11 cellular contexts compared by ENCODE assay signal in genomic region chr1:229059671-229060079, GRCh38.
DNase-seq lines count a peak whose midpoint lies in the region; ATAC-seq and TF ChIP-seq lines count a peak whose summit lies in the region.
"Had no signal": no experiment of that assay in that cellular context is flagged by ENCODE, and none has a peak within 500 bp of the region (broad histone marks: within the 10 kb centered on the region; RNA-seq: fewer than 3 reads in every experiment).

No MANE protein-coding gene starts in this region.

- peak overlapping the region; percentile 52 for H3K27ac Mint-ChIP-seq in endothelial cell (ENCODE audit: unreplicated experiment)

- TF ChIP-seq CTCF in endothelial cell (IDR thresholded peaks at IDR 0.05; ENCODE audit: unreplicated experiment) (no peak), testis (IDR thresholded peaks at IDR 0.05) (no peak)

- peaks cover 24% of the 10 kb centered on the region for H3K4me1 Mint-ChIP-seq in endothelial cell (ENCODE audit: unreplicated experiment)

- no peaks in the 10 kb centered on the region for H3K9me3 Mint-ChIP-seq in endothelial cell (ENCODE audit: unreplicated experiment)
- H3K9me3 Mint-ChIP-seq: central memory CD8-positive, alpha-beta T cell had no signal

- ATAC-seq in activated CD4-positive, CD25-positive, alpha-beta regulatory T cell treated with anti-CD3 and anti-CD28 coated beads, Interleukin-2, amount 50 U/mL, for 24 hours: no peak

- no peak overlapping the region for H3K4me3 ChIP-seq in testis

- no peaks in the 10 kb centered on the region for H3K27me3 ChIP-seq in testis

- H3K4me3 Mint-ChIP-seq in endothelial cell (ENCODE audit: unreplicated experiment): no peak overlapping the region
- H3K4me3 Mint-ChIP-seq: central memory CD8-positive, alpha-beta T cell had no signal

- intact Hi-C loops in testis (cut with DNase I; ENCODE audit: low total_unique reads): no loop called here

- peak; percentile 44 for DNase-seq in endothelial cell (ENCODE audit: low spot score)
- peak; percentile 28 for DNase-seq in midbrain (lab: John Stamatoyannopoulos, UW)
- peak; percentile 43 for DNase-seq in testis
- DNase-seq in NCI-H524 (lab: John Stamatoyannopoulos, UW): no peak
- no peak for DNase-seq in H4 (ENCODE audit: low spot score)
- no peak for DNase-seq in SHP77 treated with DMSO at 0.1 percent for 48 hours (lab: John Stamatoyannopoulos, UW)
- DNase-seq: NCI-H1048; stimulated activated CD4-positive, alpha-beta T cell treated with anti-CD3 and anti-CD28 coated beads, Interleukin-2, amount 100 ng/mL, for 24 hours had no signal

- no peaks in the 10 kb centered on the region for H3K36me3 Mint-ChIP-seq in endothelial cell (ENCODE audit: low read depth, unreplicated experiment)

- no peaks in the 10 kb centered on the region for H3K36me3 ChIP-seq in testis (ENCODE audit: low read depth, missing control alignments)

- H3K4me1 ChIP-seq in testis: peaks cover 34% of the 10 kb centered on the region

- TF ChIP-seq POLR2A in testis (IDR thresholded peaks at IDR 0.05): no peak

- H3K9me3 ChIP-seq in testis: no peaks in the 10 kb centered on the region

- 24 to 26% methylated on average over 9 of the region's 9 CpGs for WGBS in testis, 2 donors

- H3K27ac ChIP-seq in testis: no peak overlapping the region

- peaks cover 2% of the 10 kb centered on the region for H3K27me3 Mint-ChIP-seq in endothelial cell (ENCODE audit: unreplicated experiment)
- H3K27me3 Mint-ChIP-seq: central memory CD8-positive, alpha-beta T cell had no signal

TF ChIP-seq in PFSK-1, 5 proteins besides CTCF, POLR2A, EP300 and RAD21:
- TF ChIP-seq TAF1 (IDR thresholded peaks at IDR 0.05; ENCODE audit: borderline replicate concordance, insufficient read depth, low read length): no peak
- peak; percentile 74 for TF ChIP-seq FOXP2 (optimal IDR thresholded peaks at IDR 0.05; ENCODE audit: borderline replicate concordance, extremely low read depth, extremely low read length, insufficient read depth)
- TF ChIP-seq SIN3A (IDR thresholded peaks at IDR 0.05; ENCODE audit: borderline replicate concordance, insufficient read depth, low read length): peak; percentile 66; the same call in 1 of the 2 replicates
- TF ChIP-seq POLR2AphosphoS5 (IDR thresholded peaks at IDR 0.05; ENCODE audit: low read depth, low read length): no peak
- TF ChIP-seq, protein P1, sequence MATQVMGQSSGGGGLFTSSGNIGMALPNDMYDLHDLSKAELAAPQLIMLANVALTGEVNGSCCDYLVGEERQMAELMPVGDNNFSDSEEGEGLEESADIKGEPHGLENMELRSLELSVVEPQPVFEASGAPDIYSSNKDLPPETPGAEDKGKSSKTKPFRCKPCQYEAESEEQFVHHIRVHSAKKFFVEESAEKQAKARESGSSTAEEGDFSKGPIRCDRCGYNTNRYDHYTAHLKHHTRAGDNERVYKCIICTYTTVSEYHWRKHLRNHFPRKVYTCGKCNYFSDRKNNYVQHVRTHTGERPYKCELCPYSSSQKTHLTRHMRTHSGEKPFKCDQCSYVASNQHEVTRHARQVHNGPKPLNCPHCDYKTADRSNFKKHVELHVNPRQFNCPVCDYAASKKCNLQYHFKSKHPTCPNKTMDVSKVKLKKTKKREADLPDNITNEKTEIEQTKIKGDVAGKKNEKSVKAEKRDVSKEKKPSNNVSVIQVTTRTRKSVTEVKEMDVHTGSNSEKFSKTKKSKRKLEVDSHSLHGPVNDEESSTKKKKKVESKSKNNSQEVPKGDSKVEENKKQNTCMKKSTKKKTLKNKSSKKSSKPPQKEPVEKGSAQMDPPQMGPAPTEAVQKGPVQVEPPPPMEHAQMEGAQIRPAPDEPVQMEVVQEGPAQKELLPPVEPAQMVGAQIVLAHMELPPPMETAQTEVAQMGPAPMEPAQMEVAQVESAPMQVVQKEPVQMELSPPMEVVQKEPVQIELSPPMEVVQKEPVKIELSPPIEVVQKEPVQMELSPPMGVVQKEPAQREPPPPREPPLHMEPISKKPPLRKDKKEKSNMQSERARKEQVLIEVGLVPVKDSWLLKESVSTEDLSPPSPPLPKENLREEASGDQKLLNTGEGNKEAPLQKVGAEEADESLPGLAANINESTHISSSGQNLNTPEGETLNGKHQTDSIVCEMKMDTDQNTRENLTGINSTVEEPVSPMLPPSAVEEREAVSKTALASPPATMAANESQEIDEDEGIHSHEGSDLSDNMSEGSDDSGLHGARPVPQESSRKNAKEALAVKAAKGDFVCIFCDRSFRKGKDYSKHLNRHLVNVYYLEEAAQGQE (IDR thresholded peaks at IDR 0.05; ENCODE audit: insufficient read depth in 1 of 2, low read depth in 2 of 2, low read length in 2 of 2): peak in 1 of 2 experiments; percentile 80; a peak in 2 of 4 replicates
TF ChIP-seq in PFSK-1: peak in this region for 3.

Comparison
In these comparisons a context has a peak if more than half of its experiments do, and no peak if none do; other contexts are left out.
1. DNase-seq: peak in endothelial cell (single experiment), midbrain (single experiment) and testis (single experiment); none in NCI-H524 (0 of 2), H4 (single experiment) and SHP77 treated with DMSO at 0.1 percent for 48 hours (single experiment).